In genomic region chr19:9566729-9567128, GRCh38 we compare ENCODE assay signal across 19 cellular contexts. TPM values are rescaled to one million over a fixed set of nuclear protein-coding genes. Genes with fewer than 3 reads are reported as not detected.
DNase-seq lines count a peak whose midpoint lies in the region; ATAC-seq and TF ChIP-seq lines count a peak whose summit lies in the region.
"Had no signal": no experiment of that assay in that cellular context is flagged by ENCODE, and none has a peak within 500 bp of the region (broad histone marks: within the 10 kb centered on the region; RNA-seq: fewer than 3 reads in every experiment).

No MANE protein-coding gene starts in this region.

- H3K27ac ChIP-seq in OCI-LY1 (ENCODE audit: low read depth, low read length, poor library complexity, severe bottlenecking) = no peak overlapping the region
- H3K27ac ChIP-seq in colonic mucosa = no peak overlapping the region
- H3K27ac ChIP-seq: neutrophil, stomach had no signal

- H3F3A ChIP-seq in OCI-LY1 (ENCODE audit: insufficient read depth, low read length) = no peaks in the 10 kb centered on the region

- peaks cover 36% of the 10 kb centered on the region for H3K9me3 Mint-ChIP-seq in activated T-cell treated with anti-CD3 and anti-CD28 coated beads, Interleukin-2, amount 50 U/mL, for 4 hours

- H3K27me3 ChIP-seq in GM06990 (replicated peaks; ENCODE audit: control insufficient read depth, insufficient read depth, low read length) (no peaks in the 10 kb centered on the region), OCI-LY1 (ENCODE audit: insufficient read depth, low read length) (no peaks in the 10 kb centered on the region), colonic mucosa (no peaks in the 10 kb centered on the region)
- H3K27me3 ChIP-seq: neutrophil, stomach had no signal

- H3K4me3 ChIP-seq in GM06990 (replicated peaks; ENCODE audit: low read depth, low read length) = no peak overlapping the region
- no peak overlapping the region for H3K4me3 ChIP-seq in OCI-LY1 (ENCODE audit: low read depth, low read length, poor library complexity, severe bottlenecking)
- H3K4me3 ChIP-seq in epithelial cell of proximal tubule (ENCODE audit: low read depth, low read length) = no peak overlapping the region
- H3K4me3 ChIP-seq in colonic mucosa = no peak overlapping the region
- H3K4me3 ChIP-seq: stomach had no signal

- H3K9me3 ChIP-seq in OCI-LY1 (ENCODE audit: low read length) = peaks cover 59% of the 10 kb centered on the region
- peaks cover 29% of the 10 kb centered on the region for H3K9me3 ChIP-seq in colonic mucosa

- TF ChIP-seq CTCF in GM06990 (IDR thresholded peaks at IDR 0.05; ENCODE audit: insufficient read depth, low read length, poor library complexity, severe bottlenecking) (peak; percentile 6), OCI-LY1 (IDR thresholded peaks at IDR 0.05; ENCODE audit: low read length) (peak; percentile 30; the same call in 1 of the 2 replicates), epithelial cell of proximal tubule (conservative IDR thresholded peaks at IDR 0.05; ENCODE audit: low read depth, low read length) (peak; percentile 10), colonic mucosa (IDR thresholded peaks at IDR 0.05) (no peak)

- no peaks in the 10 kb centered on the region for H3K4me1 ChIP-seq in OCI-LY1 (ENCODE audit: insufficient read depth, low read length, severe bottlenecking)
- no peaks in the 10 kb centered on the region for H3K4me1 ChIP-seq in colonic mucosa
- H3K4me1 ChIP-seq: stomach had no signal

- H3K9me2 ChIP-seq in OCI-LY1 (ENCODE audit: low read depth, low read length) = no peaks in the 10 kb centered on the region

- no peak overlapping the region for H3K4me2 ChIP-seq in OCI-LY1 (ENCODE audit: low read length)

- H3K27me3 Mint-ChIP-seq in activated T-cell treated with anti-CD3 and anti-CD28 coated beads, Interleukin-2, amount 50 U/mL, for 4 hours (ENCODE audit: low read depth) = no peaks in the 10 kb centered on the region

- no peak overlapping the region for H3K4me3 Mint-ChIP-seq in activated T-cell treated with anti-CD3 and anti-CD28 coated beads, Interleukin-2, amount 50 U/mL, for 4 hours
- H3K4me3 Mint-ChIP-seq: T-helper 1 cell treated with Interleukin-12 subunit alpha and Interleukin-12 subunit beta and Interleukin-4 antibody, amounts not matched to agents 30 μg/mL and 1 μg/mL, for 36 hours had no signal

- H3K4me1 Mint-ChIP-seq in activated T-cell treated with anti-CD3 and anti-CD28 coated beads, Interleukin-2, amount 50 U/mL, for 4 hours (ENCODE audit: low read depth) = peaks cover 2% of the 10 kb centered on the region

- intact Hi-C loops in colonic mucosa (cut with DNase I) = no loop called here

- DNase-seq in Ammon's horn (ENCODE audit: low spot score) = peak; percentile 15
- DNase-seq in GM06990 (ENCODE audit: extremely low read depth, insufficient read length) = no peak
- no peak for DNase-seq in epithelial cell of proximal tubule (ENCODE audit: low read depth)
- DNase-seq in colonic mucosa = no peak
- DNase-seq in activated T-cell treated with anti-CD3 and anti-CD28 coated beads, Interleukin-2, amount 50 U/mL, for 4 hours = no peak
- no peak for DNase-seq in NK-92 treated with Interleukin-12 subunit alpha and Interleukin-12 subunit beta, amount 100 ng/mL, for 24 hours (lab: John Stamatoyannopoulos, UW)
- DNase-seq: activated effector memory CD4-positive, alpha-beta T cell treated with anti-CD3 and anti-CD28 coated beads, Interleukin-2, amount 50 U/mL, for 16 hours; amygdala; foreskin melanocyte; H7; Kasumi-1; NCI-H187; NCI-H446; SIG-M5; stomach had no signal

- no peaks in the 10 kb centered on the region for H4K20me1 ChIP-seq in OCI-LY1 (ENCODE audit: insufficient read depth, low read length)

- peaks cover 77% of the 10 kb centered on the region for H3K36me3 Mint-ChIP-seq in activated T-cell treated with anti-CD3 and anti-CD28 coated beads, Interleukin-2, amount 50 U/mL, for 4 hours (ENCODE audit: insufficient read depth)

- H3K79me2 ChIP-seq in OCI-LY1 (ENCODE audit: insufficient read depth, low read length) = peaks cover 28% of the 10 kb centered on the region

- peaks cover 21% of the 10 kb centered on the region for H3K36me3 ChIP-seq in GM06990 (ENCODE audit: control insufficient read depth, insufficient read depth, low read length)
- H3K36me3 ChIP-seq in OCI-LY1 (ENCODE audit: insufficient read depth, low read length) = peaks cover 99% of the 10 kb centered on the region
- H3K36me3 ChIP-seq in colonic mucosa = peaks cover 30% of the 10 kb centered on the region

- H3K9ac ChIP-seq in OCI-LY1 (ENCODE audit: low read length) (no peak overlapping the region), colonic mucosa (ENCODE audit: low read depth in 2 of 2, low read length in 2 of 2) (no peak overlapping the region)

- ATAC-seq in GM21360 (IDR thresholded peaks at IDR 0.05; ENCODE audit: unreplicated experiment) = no peak
- no peak for ATAC-seq in activated T-cell treated with anti-CD3 and anti-CD28 coated beads, Interleukin-2, amount 50 U/mL, for 4 hours

- no peak overlapping the region for H2AFZ ChIP-seq in OCI-LY1 (ENCODE audit: low read length)

RNA-seq across cellular contexts. Expression of gene ZNF121, which starts 17.6 kb away (rescaled TPM):
- 23.8 and 24.1 TPM in 2 replicates for total RNA-seq in epithelial cell of proximal tubule
- total RNA-seq in colonic mucosa = 10 to 100 TPM; 18.3 to 24.3 TPM
- total RNA-seq in activated T-cell treated with anti-CD3 and anti-CD28 coated beads, Interleukin-2, amount 50 U/mL, for 4 hours = 10 to 100 TPM; 63.3 to 70.0 (median 69.7) TPM

RNA-seq across cellular contexts. Expression of gene ZNF426, which starts 28.3 kb away (rescaled TPM):
- total RNA-seq in epithelial cell of proximal tubule (8.8 and 14.8 TPM in 2 replicates), colonic mucosa (10 to 100 TPM in 1 of 2 donors, 1 to 10 TPM in 1; 7.5 to 11.5 TPM)
- total RNA-seq in activated T-cell treated with anti-CD3 and anti-CD28 coated beads, Interleukin-2, amount 50 U/mL, for 4 hours = 10 to 100 TPM; 11.4 to 12.8 (median 12.4) TPM

RNA-seq across cellular contexts. Expression of gene ZNF561, which starts 54.3 kb away (rescaled TPM):
- total RNA-seq in epithelial cell of proximal tubule (8.9 and 17.1 TPM in 2 replicates), colonic mucosa (10 to 100 TPM; 29.7 to 32.2 TPM)
- total RNA-seq in activated T-cell treated with anti-CD3 and anti-CD28 coated beads, Interleukin-2, amount 50 U/mL, for 4 hours = 10 to 100 TPM; 19.1 to 32.1 (median 22.9) TPM
